8 cellular contexts compared by ENCODE assay signal in genomic region chr12:2959508-2960431, GRCh38. TPM values are rescaled to one million over a fixed set of nuclear protein-coding genes. Genes with fewer than 3 reads are reported as not detected.
DNase-seq lines count a peak whose midpoint lies in the region; ATAC-seq, FAIRE-seq and TF ChIP-seq lines count a peak whose summit lies in the region.

No MANE protein-coding gene starts in this region.

- no peak for FAIRE-seq in GM12892 (lab: Jason Lieb, UNC)
- FAIRE-seq in keratinocyte (lab: Jason Lieb, UNC), result no peak

- peak overlapping the region; percentile 78 for H3K4me3 ChIP-seq in AG10803 (ENCODE audit: low read length)
- H3K4me3 ChIP-seq in OCI-LY1 (ENCODE audit: low read depth, low read length, poor library complexity, severe bottlenecking), result peak overlapping the region; percentile 73
- H3K4me3 ChIP-seq in mammary epithelial cell (replicated peaks in 1 of 3; ENCODE audit: insufficient read depth in 1 of 3, low read depth in 2 of 3, low read length in 3 of 3), result peak overlapping the region; percentile 43 to 74 (median 71)
- peak overlapping the region; percentile 53 to 78 (median 76) for H3K4me3 ChIP-seq in keratinocyte (ENCODE audit: control insufficient read depth in 2 of 3, extremely low read depth in 1 of 3, insufficient read depth in 2 of 3, low read depth in 1 of 3, low read length in 3 of 3)

- H3K9me1 ChIP-seq in keratinocyte (ENCODE audit: control insufficient read depth, extremely low read depth, insufficient read depth, low read length), result no peaks in the 10 kb centered on the region

- H3K9me3 ChIP-seq in OCI-LY1 (ENCODE audit: low read length), result no peaks in the 10 kb centered on the region
- no peaks in the 10 kb centered on the region for H3K9me3 ChIP-seq in mammary epithelial cell (replicated peaks; ENCODE audit: insufficient read depth, low read length)
- H3K9me3 ChIP-seq in keratinocyte (ENCODE audit: control insufficient read depth, low read depth, low read length), result no peaks in the 10 kb centered on the region

- H3K27me3 ChIP-seq in OCI-LY1 (ENCODE audit: insufficient read depth, low read length), result no peaks in the 10 kb centered on the region
- H3K27me3 ChIP-seq in mammary epithelial cell (ENCODE audit: insufficient read depth, low read length), result no peaks in the 10 kb centered on the region
- no peaks in the 10 kb centered on the region for H3K27me3 ChIP-seq in keratinocyte (ENCODE audit: control insufficient read depth, extremely low read depth, insufficient read depth, low read length)

- no peak overlapping the region for H3K27ac Mint-ChIP-seq in stimulated activated naive B cell treated with anti-CD40 and anti-IgM and Interleukin-4, amounts not matched to agents 10 μg/mL and 1 μg/mL and 100 μg/mL, for 72 hours

- H3K9me3 Mint-ChIP-seq in stimulated activated naive B cell treated with anti-CD40 and anti-IgM and Interleukin-4, amounts not matched to agents 10 μg/mL and 1 μg/mL and 100 μg/mL, for 72 hours, result no peaks in the 10 kb centered on the region

- H3K4me1 ChIP-seq in OCI-LY1 (ENCODE audit: insufficient read depth, low read length, severe bottlenecking) (peaks cover 29% of the 10 kb centered on the region), mammary epithelial cell (ENCODE audit: insufficient read depth, low read length) (peaks cover 24% of the 10 kb centered on the region), keratinocyte (ENCODE audit: control insufficient read depth, extremely low read depth, insufficient read depth, low read length) (peaks cover 24% of the 10 kb centered on the region)

- H4K20me1 ChIP-seq in OCI-LY1 (ENCODE audit: insufficient read depth, low read length) (no peaks in the 10 kb centered on the region), mammary epithelial cell (ENCODE audit: insufficient read depth, low read length) (no peaks in the 10 kb centered on the region), keratinocyte (ENCODE audit: control insufficient read depth, extremely low read depth, insufficient read depth, low read length) (no peaks in the 10 kb centered on the region)

- H3K79me2 ChIP-seq in OCI-LY1 (ENCODE audit: insufficient read depth, low read length), result no peaks in the 10 kb centered on the region
- H3K79me2 ChIP-seq in mammary epithelial cell (ENCODE audit: insufficient read depth, low read length), result peaks cover 45% of the 10 kb centered on the region
- H3K79me2 ChIP-seq in keratinocyte (ENCODE audit: control insufficient read depth, insufficient read depth, low read length), result peaks cover 19% of the 10 kb centered on the region

- no peak for TF ChIP-seq POLR2A in GM12892 (IDR thresholded peaks at IDR 0.05; ENCODE audit: low read depth, low read length)

- in situ Hi-C loops in mammary epithelial cell (cut with MboI; ENCODE audit: low sequenced_read_pairs in 2 of 2), result no loop called here

- no peaks in the 10 kb centered on the region for H3F3A ChIP-seq in OCI-LY1 (ENCODE audit: insufficient read depth, low read length)

- peak; percentile 56 for ATAC-seq in stimulated activated naive B cell treated with anti-CD40 and anti-IgM and Interleukin-4, amounts not matched to agents 10 μg/mL and 1 μg/mL and 100 μg/mL, for 72 hours (replicated peaks)
- no peak for ATAC-seq in GM18907 (IDR thresholded peaks at IDR 0.05; ENCODE audit: unreplicated experiment)
- no peak for ATAC-seq in HG03439 (IDR thresholded peaks at IDR 0.05; ENCODE audit: unreplicated experiment)

- DNase-seq in AG10803 (ENCODE audit: low read depth) (peak; percentile 57), GM12892 (ENCODE audit: insufficient read length) (peak; percentile 42), mammary epithelial cell (peak; percentile 60), keratinocyte (ENCODE audit: low read depth, low spot score) (no peak)
- DNase-seq in stimulated activated naive B cell treated with anti-CD40 and anti-IgM and Interleukin-4, amounts not matched to agents 10 μg/mL and 1 μg/mL and 100 μg/mL, for 72 hours, result no peak

- no peaks in the 10 kb centered on the region for H3K9me2 ChIP-seq in OCI-LY1 (ENCODE audit: low read depth, low read length)

- H3K9ac ChIP-seq in OCI-LY1 (ENCODE audit: low read length) (peak overlapping the region; percentile 70), mammary epithelial cell (ENCODE audit: insufficient read depth, low read length) (peak overlapping the region; percentile 27), keratinocyte (ENCODE audit: control insufficient read depth, extremely low read depth, insufficient read depth, low read length) (peak overlapping the region; percentile 74)

- H2AFZ ChIP-seq in OCI-LY1 (ENCODE audit: low read length) (no peak overlapping the region), mammary epithelial cell (ENCODE audit: low read depth, low read length) (peak overlapping the region; percentile 98), keratinocyte (ENCODE audit: control insufficient read depth, low read length) (peak overlapping the region; percentile 83)

- H3K36me3 Mint-ChIP-seq in stimulated activated naive B cell treated with anti-CD40 and anti-IgM and Interleukin-4, amounts not matched to agents 10 μg/mL and 1 μg/mL and 100 μg/mL, for 72 hours, result peaks cover 0 to 3% of the 10 kb centered on the region in 2 donors

- TF ChIP-seq CTCF in AG10803 (conservative IDR thresholded peaks at IDR 0.05; ENCODE audit: low read length), result no peak
- TF ChIP-seq CTCF in OCI-LY1 (IDR thresholded peaks at IDR 0.05; ENCODE audit: low read length), result peak; percentile 10; the same call in 1 of the 2 replicates
- no peak for TF ChIP-seq CTCF in mammary epithelial cell (conservative IDR thresholded peaks at IDR 0.05 in 1 of 2, IDR thresholded peaks at IDR 0.05 in 1 of 2; ENCODE audit: extremely low read depth in 1 of 2, insufficient read depth in 1 of 2, low read depth in 1 of 2, low read length in 2 of 2)
- TF ChIP-seq CTCF in keratinocyte (optimal IDR thresholded peaks at IDR 0.05 in 1 of 3, IDR thresholded peaks at IDR 0.05 in 1 of 3, conservative IDR thresholded peaks at IDR 0.05 in 1 of 3; ENCODE audit: extremely low read depth in 1 of 3, insufficient read depth in 2 of 3, low read length in 3 of 3), result no peak

- WGBS in mammary epithelial cell (ENCODE audit: low coverage, missing lambda C conversion rate), result 11% methylated on average over 10 of the region's 106 CpGs

- H3K27me3 Mint-ChIP-seq in stimulated activated naive B cell treated with anti-CD40 and anti-IgM and Interleukin-4, amounts not matched to agents 10 μg/mL and 1 μg/mL and 100 μg/mL, for 72 hours, result peaks cover 71 to 76% of the 10 kb centered on the region in 2 donors

- peak overlapping the region; percentile 73 to 74 for H3K4me3 Mint-ChIP-seq in stimulated activated naive B cell treated with anti-CD40 and anti-IgM and Interleukin-4, amounts not matched to agents 10 μg/mL and 1 μg/mL and 100 μg/mL, for 72 hours

- dilution Hi-C loops in mammary epithelial cell (cut with HindIII; ENCODE audit: low sequenced_read_pairs) (no loop called here), keratinocyte (cut with MboI; ENCODE audit: extremely low pct_ligation_motif_present, low sequenced_read_pairs) (no loop called here)

- intact Hi-C loops in mammary epithelial cell (cut with micrococcal nuclease), result loop anchor here (2.0 kb wide), 1 partner anchor 75 kb away; no protein-coding TSS in a partner anchor

- H3K36me3 ChIP-seq in OCI-LY1 (ENCODE audit: insufficient read depth, low read length) (no peaks in the 10 kb centered on the region), mammary epithelial cell (ENCODE audit: insufficient read depth, low read length) (no peaks in the 10 kb centered on the region), keratinocyte (ENCODE audit: control insufficient read depth in 2 of 2, extremely low read depth in 1 of 2, insufficient read depth in 2 of 2, low read length in 2 of 2) (peaks cover 0 to 2% of the 10 kb centered on the region in 2 experiments)

- peaks cover 13 to 22% of the 10 kb centered on the region in 2 donors for H3K4me1 Mint-ChIP-seq in stimulated activated naive B cell treated with anti-CD40 and anti-IgM and Interleukin-4, amounts not matched to agents 10 μg/mL and 1 μg/mL and 100 μg/mL, for 72 hours

- CTCF ChIA-PET in mammary epithelial cell (lab: Charles Lee; ENCODE audit: low non-redundant PET), result interaction anchor here (0.7 kb wide), 1 partner anchor 75 kb away, joined by 4 read pairs; no protein-coding TSS in a partner anchor

- H3K4me2 ChIP-seq in OCI-LY1 (ENCODE audit: low read length), result peak overlapping the region; percentile 81
- peak overlapping the region; percentile 94 for H3K4me2 ChIP-seq in mammary epithelial cell (ENCODE audit: insufficient read depth, low read depth, low read length)
- peak overlapping the region; percentile 98 for H3K4me2 ChIP-seq in keratinocyte (ENCODE audit: control insufficient read depth, extremely low read depth, insufficient read depth, low read depth, low read length)

- H3K27ac ChIP-seq in OCI-LY1 (ENCODE audit: low read depth, low read length, poor library complexity, severe bottlenecking) (no peak overlapping the region), mammary epithelial cell (ENCODE audit: insufficient read depth, low read depth, low read length) (peak overlapping the region; percentile 40), keratinocyte (ENCODE audit: control insufficient read depth, insufficient read depth, low read length) (peak overlapping the region; percentile 52)

- no TSS peak for BruUV-seq in mammary epithelial cell (replicated peaks; lab: Mats Ljungman, UMichigan)

RNA-seq across cellular contexts. Expression of gene TEAD4, which starts 0.6 kb away (rescaled TPM):
- polyA plus RNA-seq in GM12892 (2012; ENCODE audit: missing spikeins), result 0.45 TPM
- 10 to 100 TPM in 1 of 2 donors, 1 to 10 TPM in 1; 8.8 to 21.6 TPM for total RNA-seq in mammary epithelial cell
- polyA plus RNA-seq in mammary epithelial cell (18.6 TPM), keratinocyte (4.0 to 12.6 TPM (median 8.1 TPM) in 3 replicates)
- polyA minus RNA-seq in mammary epithelial cell (29.2 TPM), keratinocyte (2.8 to 20.4 TPM (median 5.2 TPM) in 3 replicates)
- polyA plus RNA-seq in keratinocyte (2011; ENCODE audit: low read depth), result 2.1 TPM
- 5.3 and 6.3 TPM in 2 replicates for polyA plus RNA-seq in keratinocyte (2011; cell fraction: cytosol; rRNA removed)
- polyA plus RNA-seq in keratinocyte (2011; cell fraction: nucleus; rRNA removed), result 4.4 and 4.9 TPM in 2 replicates
- polyA plus RNA-seq in keratinocyte (2012; ENCODE audit: low replicate concordance), result 5.3 and 13.1 TPM in 2 replicates
- 8.4 TPM for polyA minus RNA-seq in keratinocyte (2011; cell fraction: cytosol; rRNA and poly(A)+ RNA removed)
- polyA minus RNA-seq in keratinocyte (2011; cell fraction: nucleus; rRNA and poly(A)+ RNA removed), result 1.7 and 2.9 TPM in 2 replicates

Comparison
In these comparisons a context has a peak if more than half of its experiments do, and no peak if none do; other contexts are left out.
1. DNase-seq: peak in AG10803 (single experiment), GM12892 (single experiment) and mammary epithelial cell (single experiment); none in keratinocyte (single experiment) and stimulated activated naive B cell treated with anti-CD40 and anti-IgM and Interleukin-4, amounts not matched to agents 10 μg/mL and 1 μg/mL and 100 μg/mL, for 72 hours (single experiment).
2. ATAC-seq: peak in stimulated activated naive B cell treated with anti-CD40 and anti-IgM and Interleukin-4, amounts not matched to agents 10 μg/mL and 1 μg/mL and 100 μg/mL, for 72 hours (2 of 2); none in GM18907 (single experiment) and HG03439 (single experiment).
3. Peak in every context shown above with its lines, with median percentiles within 50 percentile points of each other: H3K4me3 ChIP-seq, H3K4me2 ChIP-seq and H3K9ac ChIP-seq.